28 cellular contexts compared by ENCODE assay signal in the genomic region with DNA sequence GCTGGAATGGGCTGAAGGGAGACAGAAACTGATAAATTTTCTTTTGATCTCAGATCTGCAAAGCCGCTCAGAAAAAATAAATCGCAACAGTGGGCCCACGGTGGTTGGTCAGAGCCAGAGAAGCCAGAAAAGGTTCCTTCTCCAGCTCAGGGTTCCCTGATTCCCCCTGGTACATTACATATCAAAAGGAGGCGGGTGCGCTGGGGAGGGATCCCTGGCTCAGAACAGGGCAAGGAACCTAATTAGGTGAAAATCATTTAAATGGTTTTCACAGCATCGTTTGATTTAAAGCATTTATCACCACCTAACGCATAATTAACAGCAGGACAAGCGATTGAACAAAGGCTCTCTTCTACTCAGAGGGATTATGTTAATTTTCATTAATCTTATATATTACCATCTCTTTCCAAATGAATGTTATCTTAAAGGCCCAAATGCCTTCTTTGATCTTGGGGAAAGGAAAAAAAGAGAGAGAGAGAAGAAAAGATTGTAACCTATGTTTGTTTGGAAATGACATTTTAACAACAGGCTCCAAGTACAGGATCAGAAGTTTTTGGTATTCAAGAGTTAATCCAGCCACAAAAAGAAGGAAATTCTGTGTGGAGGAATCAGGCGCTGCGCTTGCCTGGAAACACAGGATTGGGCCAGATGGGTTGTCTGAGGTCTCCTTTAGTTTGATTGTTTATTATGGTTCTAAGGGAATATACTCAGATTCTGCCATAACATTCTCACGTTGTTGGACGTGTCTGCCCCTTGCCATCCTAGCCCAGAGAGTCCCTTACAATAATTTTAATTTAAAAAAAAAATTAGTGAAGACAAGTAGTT.
DNase-seq lines count a peak whose midpoint lies in the region; ATAC-seq and TF ChIP-seq lines count a peak whose summit lies in the region.
"Had no signal": no experiment of that assay in that cellular context is flagged by ENCODE, and none has a peak within 500 bp of the region (broad histone marks: within the 10 kb centered on the region; RNA-seq: fewer than 3 reads in every experiment).

No MANE protein-coding gene starts in this region.

- H4K20me1 ChIP-seq in GM23338 (replicated peaks; ENCODE audit: insufficient read depth), result no peaks in the 10 kb centered on the region; the same call in 1 of the 2 replicates
- H4K20me1 ChIP-seq: BLaER1 had no signal

- no peak for TF ChIP-seq CTCF in GM23338 (conservative IDR thresholded peaks at IDR 0.05; ENCODE audit: low read depth in 2 of 2)
- TF ChIP-seq CTCF in endodermal cell (conservative IDR thresholded peaks at IDR 0.05), result no peak
- TF ChIP-seq CTCF in nephron progenitor cell (IDR thresholded peaks at IDR 0.05), result no peak
- no peak for TF ChIP-seq CTCF in GM20000 (IDR thresholded peaks at IDR 0.05; ENCODE audit: extremely low read depth, missing control alignments)
- no peak for TF ChIP-seq CTCF in natural killer cell (IDR thresholded peaks at IDR 0.05)

- H3K27me3 ChIP-seq in GM23338 (ENCODE audit: insufficient read depth), result no peaks in the 10 kb centered on the region
- peaks cover 46% of the 10 kb centered on the region for H3K27me3 ChIP-seq in endodermal cell (ENCODE audit: control insufficient read depth, insufficient read depth, low read length, poor library complexity, severe bottlenecking)
- H3K27me3 ChIP-seq: BLaER1, heart right ventricle, left lung had no signal

- H3K27me3 Mint-ChIP-seq in GM23338 (ENCODE audit: insufficient read depth, low read depth, poor library complexity) (peaks cover 19% of the 10 kb centered on the region), endodermal cell (ENCODE audit: insufficient read depth) (peaks cover 74% of the 10 kb centered on the region), nephron progenitor cell (ENCODE audit: low read depth, poor library complexity) (peaks cover 11% of the 10 kb centered on the region), natural killer cell (ENCODE audit: low read depth in 2 of 2) (no peaks in the 10 kb centered on the region)
- no peaks in the 10 kb centered on the region for H3K27me3 Mint-ChIP-seq in activated naive CD8-positive, alpha-beta T cell treated with anti-CD3 and anti-CD28 coated beads for 36 hours
- H3K27me3 Mint-ChIP-seq: activated CD4-positive, alpha-beta T cell treated with anti-CD3 and anti-CD28 coated beads, Interleukin-2, amount 10 ng/mL, durations not matched to agents 7 days and 5 days; effector memory CD8-positive, alpha-beta T cell; IgD-negative memory B cell; naive thymus-derived CD4-positive, alpha-beta T cell; stimulated activated memory B cell treated with anti-CD40 and anti-IgM and Interleukin-4, amounts not matched to agents 10 μg/mL and 1 μg/mL and 100 μg/mL, for 72 hours had no signal

- 0 out of 2 replicates have a peak, but pooled peaks cover 10% of the 10 kb centered on the region for H3F3A ChIP-seq in GM23338 (replicated peaks; ENCODE audit: low read depth)

- H3K79me2 ChIP-seq in GM23338 (replicated peaks; ENCODE audit: insufficient read depth), result no peaks in the 10 kb centered on the region
- H3K79me2 ChIP-seq: parathyroid adenoma had no signal

- H3K27ac Mint-ChIP-seq in GM23338, result no peak overlapping the region
- peak overlapping the region; percentile 62 for H3K27ac Mint-ChIP-seq in endodermal cell
- H3K27ac Mint-ChIP-seq in nephron progenitor cell, result peak overlapping the region; percentile 84
- H3K27ac Mint-ChIP-seq in activated naive CD8-positive, alpha-beta T cell treated with anti-CD3 and anti-CD28 coated beads for 36 hours, result no peak overlapping the region
- H3K27ac Mint-ChIP-seq in natural killer cell, result no peak overlapping the region
- H3K27ac Mint-ChIP-seq: activated CD4-positive, alpha-beta T cell treated with anti-CD3 and anti-CD28 coated beads, Interleukin-2, amount 10 ng/mL, durations not matched to agents 7 days and 5 days; activated naive CD4-positive, alpha-beta T cell treated with anti-CD3 and anti-CD28 coated beads for 36 hours; effector memory CD8-positive, alpha-beta T cell; IgD-negative memory B cell; naive thymus-derived CD4-positive, alpha-beta T cell; stimulated activated memory B cell treated with anti-CD40 and anti-IgM and Interleukin-4, amounts not matched to agents 10 μg/mL and 1 μg/mL and 100 μg/mL, for 72 hours had no signal

- H3K4me3 ChIP-seq in GM23338 (peak overlapping the region; percentile 38), endodermal cell (ENCODE audit: low read length) (peak overlapping the region; percentile 26)
- H3K4me3 ChIP-seq: BLaER1, coronary artery, heart right ventricle, left lung had no signal

- H3K4me1 ChIP-seq in GM23338 (ENCODE audit: insufficient read depth) (peaks cover 31% of the 10 kb centered on the region), endodermal cell (ENCODE audit: control insufficient read depth, insufficient read depth, low read length) (peaks cover 13% of the 10 kb centered on the region)
- H3K4me1 ChIP-seq: heart right ventricle, left lung, parathyroid adenoma had no signal

- no peak overlapping the region for H2AFZ ChIP-seq in GM23338
- H2AFZ ChIP-seq: parathyroid adenoma had no signal

- H3K36me3 ChIP-seq in GM23338 (ENCODE audit: insufficient read depth) (no peaks in the 10 kb centered on the region), endodermal cell (ENCODE audit: control insufficient read depth, insufficient read depth, low read length) (no peaks in the 10 kb centered on the region)
- H3K36me3 ChIP-seq: BLaER1, heart right ventricle, left lung had no signal

- H3K9me2 ChIP-seq in GM23338 (ENCODE audit: insufficient read depth), result 0 out of 2 replicates have a peak, but pooled peaks cover 9% of the 10 kb centered on the region

- H3K9ac ChIP-seq in endodermal cell (ENCODE audit: extremely low read depth, low read length, poor library complexity, severe bottlenecking), result no peak overlapping the region
- H3K9ac ChIP-seq: BLaER1, parathyroid adenoma had no signal

- peaks cover 42% of the 10 kb centered on the region for H3K4me1 Mint-ChIP-seq in GM23338
- peaks cover 55% of the 10 kb centered on the region for H3K4me1 Mint-ChIP-seq in endodermal cell
- peaks cover 56% of the 10 kb centered on the region for H3K4me1 Mint-ChIP-seq in nephron progenitor cell
- peaks cover 8% of the 10 kb centered on the region for H3K4me1 Mint-ChIP-seq in activated naive CD8-positive, alpha-beta T cell treated with anti-CD3 and anti-CD28 coated beads for 36 hours
- no peaks in the 10 kb centered on the region for H3K4me1 Mint-ChIP-seq in natural killer cell
- H3K4me1 Mint-ChIP-seq: activated CD4-positive, alpha-beta T cell treated with anti-CD3 and anti-CD28 coated beads, Interleukin-2, amount 10 ng/mL, durations not matched to agents 7 days and 5 days; IgD-negative memory B cell; stimulated activated memory B cell treated with anti-CD40 and anti-IgM and Interleukin-4, amounts not matched to agents 10 μg/mL and 1 μg/mL and 100 μg/mL, for 72 hours had no signal

- no peaks in the 10 kb centered on the region for H3K9me3 ChIP-seq in endodermal cell (ENCODE audit: control insufficient read depth, low read length)
- H3K9me3 ChIP-seq: BLaER1, left lung had no signal

- 11 to 21% methylated on average over 4 to 10 of the region's 12 CpGs for WGBS in endodermal cell (ENCODE audit: insufficient coverage in 1 of 2, insufficient read length in 1 of 2), 2 experiments

- ATAC-seq in GM23338 (peak; percentile 75), natural killer cell (no peak), sciatic nerve (no peak)
- ATAC-seq: activated T-cell treated with anti-CD3 and anti-CD28 coated beads, Interleukin-2, amount 50 U/mL, for 4 hours; effector memory CD8-positive, alpha-beta T cell; heart right ventricle; left lung; naive thymus-derived CD4-positive, alpha-beta T cell; stimulated activated memory B cell treated with anti-CD40 and anti-IgM and Interleukin-4, amounts not matched to agents 10 μg/mL and 1 μg/mL and 100 μg/mL, for 72 hours had no signal

- H3K4me3 Mint-ChIP-seq in GM23338, result peak overlapping the region; percentile 65
- H3K4me3 Mint-ChIP-seq in endodermal cell, result peak overlapping the region; percentile 37
- H3K4me3 Mint-ChIP-seq in nephron progenitor cell, result peak overlapping the region; percentile 43
- no peak overlapping the region for H3K4me3 Mint-ChIP-seq in activated naive CD8-positive, alpha-beta T cell treated with anti-CD3 and anti-CD28 coated beads for 36 hours
- no peak overlapping the region for H3K4me3 Mint-ChIP-seq in natural killer cell
- H3K4me3 Mint-ChIP-seq: activated CD4-positive, alpha-beta T cell treated with anti-CD3 and anti-CD28 coated beads, Interleukin-2, amount 10 ng/mL, durations not matched to agents 7 days and 5 days; activated naive CD4-positive, alpha-beta T cell treated with anti-CD3 and anti-CD28 coated beads for 36 hours; activated T-cell treated with anti-CD3 and anti-CD28 coated beads, Interleukin-2, amount 50 U/mL, for 4 hours; effector memory CD8-positive, alpha-beta T cell; IgD-negative memory B cell; naive thymus-derived CD4-positive, alpha-beta T cell; stimulated activated memory B cell treated with anti-CD40 and anti-IgM and Interleukin-4, amounts not matched to agents 10 μg/mL and 1 μg/mL and 100 μg/mL, for 72 hours had no signal

- H3K36me3 Mint-ChIP-seq in GM23338 (ENCODE audit: low read depth) (peaks cover 13% of the 10 kb centered on the region), endodermal cell (ENCODE audit: low read depth) (peaks cover 3% of the 10 kb centered on the region), nephron progenitor cell (ENCODE audit: low read depth) (peaks cover 7% of the 10 kb centered on the region), natural killer cell (no peaks in the 10 kb centered on the region)
- peaks cover 15% of the 10 kb centered on the region for H3K36me3 Mint-ChIP-seq in activated naive CD8-positive, alpha-beta T cell treated with anti-CD3 and anti-CD28 coated beads for 36 hours
- H3K36me3 Mint-ChIP-seq: IgD-negative memory B cell had no signal

- H3K9me3 Mint-ChIP-seq in GM23338 (peaks cover 6% of the 10 kb centered on the region; the same call in 2 of the 3 replicates), endodermal cell (peaks cover 10% of the 10 kb centered on the region), nephron progenitor cell (peaks cover 4% of the 10 kb centered on the region), natural killer cell (no peaks in the 10 kb centered on the region)
- peaks cover 6% of the 10 kb centered on the region for H3K9me3 Mint-ChIP-seq in activated naive CD8-positive, alpha-beta T cell treated with anti-CD3 and anti-CD28 coated beads for 36 hours
- H3K9me3 Mint-ChIP-seq: activated CD4-positive, alpha-beta T cell treated with anti-CD3 and anti-CD28 coated beads, Interleukin-2, amount 10 ng/mL, durations not matched to agents 7 days and 5 days; activated T-cell treated with anti-CD3 and anti-CD28 coated beads, Interleukin-2, amount 50 U/mL, for 4 hours; effector memory CD8-positive, alpha-beta T cell; IgD-negative memory B cell had no signal

- peak overlapping the region; percentile 72 for H3K4me2 ChIP-seq in GM23338
- H3K4me2 ChIP-seq: BLaER1 had no signal

- H3K27ac ChIP-seq in GM23338 (ENCODE audit: low read depth), result no peak overlapping the region
- peak overlapping the region; percentile 5 for H3K27ac ChIP-seq in endodermal cell (ENCODE audit: low read depth, low read length)
- H3K27ac ChIP-seq: BLaER1, coronary artery, heart right ventricle, left lung, parathyroid adenoma had no signal

- DNase-seq in GM23338 (ENCODE audit: low spot score) (peak; percentile 55), NCI-H69 (lab: John Stamatoyannopoulos, UW) (peak; percentile 54), endodermal cell (peak; percentile 89), nephron progenitor cell (no peak), GM20000 (ENCODE audit: low spot score) (no peak), natural killer cell (no peak), sciatic nerve (ENCODE audit: low spot score) (no peak)
- no peak for DNase-seq in activated naive CD8-positive, alpha-beta T cell treated with anti-CD3 and anti-CD28 coated beads for 36 hours
- DNase-seq: activated CD4-positive, alpha-beta T cell treated with anti-CD3 and anti-CD28 coated beads, Interleukin-2, amount 10 ng/mL, durations not matched to agents 7 days and 5 days; activated naive CD4-positive, alpha-beta T cell treated with anti-CD3 and anti-CD28 coated beads for 36 hours; activated T-cell treated with anti-CD3 and anti-CD28 coated beads, Interleukin-2, amount 50 U/mL, for 4 hours; effector memory CD8-positive, alpha-beta T cell; foreskin fibroblast; heart right ventricle; left lung; naive thymus-derived CD4-positive, alpha-beta T cell; NCI-H1092; NCI-H1694 treated with DMSO at 0.1 percent for 48 hours; NCI-H2171; NCI-H510A; SHP77; stimulated activated CD4-positive, alpha-beta T cell treated with anti-CD3 and anti-CD28 coated beads, Interleukin-12 subunit alpha, Interleukin-12 subunit beta, amount 100 ng/mL, for 4 hours; stimulated activated CD4-positive, alpha-beta T cell treated with anti-CD3 and anti-CD28 coated beads, Interleukin-4, amount 100 ng/mL, for 1 hour had no signal

- intact Hi-C loops in natural killer cell (cut with micrococcal nuclease), result no loop called here
- intact Hi-C loops in sciatic nerve (cut with DNase I), result no loop called here

Comparison
In these comparisons a context has a peak if more than half of its experiments do, and no peak if none do; other contexts are left out.
1. DNase-seq: peak in GM23338 (single experiment), NCI-H69 (single experiment) and endodermal cell (single experiment); none in nephron progenitor cell (single experiment), activated naive CD8-positive, alpha-beta T cell treated with anti-CD3 and anti-CD28 coated beads for 36 hours (single experiment), GM20000 (single experiment), natural killer cell (single experiment) and sciatic nerve (single experiment).
2. H3K27ac Mint-ChIP-seq: peak in endodermal cell (single experiment) and nephron progenitor cell (single experiment); none in GM23338 (single experiment), activated naive CD8-positive, alpha-beta T cell treated with anti-CD3 and anti-CD28 coated beads for 36 hours (single experiment) and natural killer cell (0 of 2).
3. H3K4me3 Mint-ChIP-seq: peak in GM23338 (single experiment), endodermal cell (single experiment) and nephron progenitor cell (single experiment); none in activated naive CD8-positive, alpha-beta T cell treated with anti-CD3 and anti-CD28 coated beads for 36 hours (single experiment) and natural killer cell (single experiment).